In genomic region chr1:145465405-145466144, GRCh38 we compare ENCODE assay signal across 8 cellular contexts. TPM values are rescaled to one million over a fixed set of nuclear protein-coding genes. Genes with fewer than 3 reads are reported as not detected.
A peak's percentile ranks its signal among the peaks of the same experiment; 100 is the strongest.
DNase-seq lines count a peak whose midpoint lies in the region; ATAC-seq and TF ChIP-seq lines count a peak whose summit lies in the region.
"Not testable (repeated sequence)": the region's sequence is repeated elsewhere in the genome, so short reads cannot be mapped to it uniquely, and the experiment has no call there.

No MANE protein-coding gene starts in this region.

- CTCF ChIA-PET in CD8-positive, alpha-beta T cell (lab: Charles Lee); activated CD8-positive, alpha-beta T cell treated with anti-CD3 and anti-CD28 coated beads for 36 hours (lab: Charles Lee): not testable (repeated sequence)

- peak overlapping the region; percentile 96 for H3K27ac Mint-ChIP-seq in CD8-positive, alpha-beta T cell
- peak overlapping the region; percentile 96 for H3K27ac Mint-ChIP-seq in activated CD8-positive, alpha-beta T cell treated with anti-CD3 and anti-CD28 coated beads for 36 hours
- peak overlapping the region; percentile 100 for H3K27ac Mint-ChIP-seq in memory B cell

- not testable (repeated sequence) for H3K4me1 ChIP-seq in CD8-positive, alpha-beta T cell (ENCODE audit: insufficient read depth, low read length)

- POLR2A ChIA-PET in CD8-positive, alpha-beta T cell (lab: Charles Lee): not testable (repeated sequence)
- POLR2A ChIA-PET in activated CD8-positive, alpha-beta T cell treated with anti-CD3 and anti-CD28 coated beads for 36 hours (lab: Charles Lee): interaction anchor here (0.6 to 0.9 kb wide), 3 partner anchors 38 to 185 kb away, joined by 4 to 10 read pairs (median 4); no protein-coding TSS in a partner anchor

- peak overlapping the region; percentile 49 for H3K4me3 ChIP-seq in CD8-positive, alpha-beta T cell (ENCODE audit: low read depth, low read length)

- not testable (repeated sequence) for H3K9me3 Mint-ChIP-seq in CD8-positive, alpha-beta T cell; activated CD8-positive, alpha-beta T cell treated with anti-CD3 and anti-CD28 coated beads for 36 hours; memory B cell

- intact Hi-C loops in CD8-positive, alpha-beta T cell (cut with DNase I, micrococcal nuclease); activated CD8-positive, alpha-beta T cell treated with anti-CD3 and anti-CD28 coated beads for 36 hours (cut with micrococcal nuclease): not testable (repeated sequence)

- H3K4me1 Mint-ChIP-seq in CD8-positive, alpha-beta T cell (ENCODE audit: low read depth); activated CD8-positive, alpha-beta T cell treated with anti-CD3 and anti-CD28 coated beads for 36 hours (ENCODE audit: low read depth); memory B cell: not testable (repeated sequence)

- H3K27me3 ChIP-seq in CD8-positive, alpha-beta T cell (ENCODE audit: insufficient read depth, low read length): not testable (repeated sequence)

- H3K9me3 ChIP-seq in CD8-positive, alpha-beta T cell (ENCODE audit: low read length): not testable (repeated sequence)

- H3K36me3 Mint-ChIP-seq in CD8-positive, alpha-beta T cell; activated CD8-positive, alpha-beta T cell treated with anti-CD3 and anti-CD28 coated beads for 36 hours (ENCODE audit: low read depth); memory B cell: not testable (repeated sequence)

- TF ChIP-seq CTCF in CD8-positive, alpha-beta T cell (IDR thresholded peaks at IDR 0.05); activated CD8-positive, alpha-beta T cell treated with anti-CD3 and anti-CD28 coated beads for 36 hours (IDR thresholded peaks at IDR 0.05): not testable (repeated sequence)

- peak overlapping the region; percentile 88 for H3K4me3 Mint-ChIP-seq in CD8-positive, alpha-beta T cell
- peak overlapping the region; percentile 75 for H3K4me3 Mint-ChIP-seq in activated CD8-positive, alpha-beta T cell treated with anti-CD3 and anti-CD28 coated beads for 36 hours
- H3K4me3 Mint-ChIP-seq in memory B cell: peak overlapping the region; percentile 84

- H3K36me3 ChIP-seq in CD8-positive, alpha-beta T cell (ENCODE audit: insufficient read depth, low read length): not testable (repeated sequence)

- H3K27ac ChIP-seq in CD8-positive, alpha-beta T cell (ENCODE audit: low read depth, low read length): peak overlapping the region; percentile 67

- not testable (repeated sequence) for H3K27me3 Mint-ChIP-seq in CD8-positive, alpha-beta T cell (ENCODE audit: low read depth); activated CD8-positive, alpha-beta T cell treated with anti-CD3 and anti-CD28 coated beads for 36 hours; memory B cell

- DNase-seq in CD8-positive, alpha-beta T cell: peak; percentile 27 to 85 (median 60)
- DNase-seq in NCI-H82 (lab: John Stamatoyannopoulos, UW) (peak; percentile 96), ecto neural progenitor cell (ENCODE audit: low spot score) (peak; percentile 77), memory B cell (ENCODE audit: low spot score in 2 of 2) (peak; percentile 92 to 93)
- peak; percentile 90 for DNase-seq in activated CD8-positive, alpha-beta T cell treated with anti-CD3 and anti-CD28 coated beads for 36 hours
- DNase-seq in stimulated activated CD4-positive, alpha-beta T cell treated with anti-CD3 and anti-CD28 coated beads, TNF-alpha, amount 100 ng/mL, for 4 hours (ENCODE audit: low read depth in 3 of 3): peak; percentile 49 to 57 (median 53)

- ATAC-seq in CD8-positive, alpha-beta T cell: peak; percentile 79
- ATAC-seq in GM19455 (IDR thresholded peaks at IDR 0.05; ENCODE audit: unreplicated experiment) (peak; percentile 87), HG03521 (IDR thresholded peaks at IDR 0.05; ENCODE audit: unreplicated experiment) (peak; percentile 76), memory B cell (ENCODE audit: low read depth) (peak; percentile 80)
- ATAC-seq in activated CD8-positive, alpha-beta T cell treated with anti-CD3 and anti-CD28 coated beads for 36 hours: peak; percentile 87

RNA-seq across cellular contexts. Expression of gene NBPF20, which starts 40.2 kb away (rescaled TPM):
- total RNA-seq in CD8-positive, alpha-beta T cell: 1 to 10 TPM; 2.4 to 2.6 TPM
- total RNA-seq in activated CD8-positive, alpha-beta T cell treated with anti-CD3 and anti-CD28 coated beads for 36 hours: 1 to 10 TPM in 1 of 2 experiments, under 1 TPM in 1; 0.69 to 1.2 TPM

Comparison
In these comparisons a context has a peak if more than half of its experiments do, and no peak if none do; other contexts are left out.
1. Peak in every context shown above with its lines: DNase-seq, ATAC-seq, H3K4me3 ChIP-seq and H3K27ac ChIP-seq.